1 cellular context compared by ENCODE assay signal in the genomic region with DNA sequence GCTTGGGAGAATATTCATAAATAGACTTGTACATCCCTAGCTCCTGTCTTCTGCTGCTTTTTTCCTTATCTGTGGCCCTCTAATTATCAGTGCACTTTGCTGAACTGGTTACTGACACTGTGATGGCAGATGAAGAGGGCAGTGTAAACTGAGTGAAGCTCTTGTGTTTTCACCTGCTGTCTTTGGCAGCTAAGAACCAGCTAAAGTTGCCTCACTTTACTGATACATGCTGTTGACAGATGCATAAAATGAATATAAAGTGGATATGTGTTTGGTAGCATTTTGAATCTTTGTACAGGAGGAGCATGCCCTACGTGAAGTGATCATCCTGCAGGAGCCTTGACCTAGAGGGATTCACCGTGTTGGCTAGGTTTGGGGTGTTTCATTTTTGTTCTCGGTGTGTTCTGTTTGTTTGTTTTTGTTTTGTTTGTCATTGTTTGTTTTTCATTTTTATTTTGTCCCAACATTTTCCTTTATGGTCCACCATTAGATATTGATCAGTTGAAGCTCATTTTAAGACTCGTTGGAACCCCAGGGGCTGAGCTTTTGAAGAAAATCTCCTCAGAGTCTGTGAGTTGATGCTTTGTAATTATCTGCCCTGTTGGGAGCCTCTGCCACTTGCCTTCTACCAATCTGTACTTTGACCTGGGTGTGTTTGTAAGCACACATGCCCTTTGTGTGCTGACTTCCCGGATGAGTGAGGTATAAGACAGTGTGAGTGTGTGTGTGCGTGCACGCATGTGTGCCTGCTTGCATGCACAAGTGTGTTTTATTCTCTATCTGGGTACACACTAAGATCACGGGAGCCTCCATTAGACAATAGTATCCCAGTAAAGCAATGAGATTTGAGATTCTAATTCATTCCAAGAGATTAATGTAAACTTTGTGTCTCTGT.
TF ChIP-seq lines count a peak whose summit lies in the region.

No MANE protein-coding gene starts in this region.

TF ChIP-seq in HepG2, 621 proteins besides CTCF, POLR2A, EP300 and RAD21 (continued from another document and continues in another):
- no peak for TF ChIP-seq ZNF407 (CRISPR knock-in tag; IDR thresholded peaks at IDR 0.05; ENCODE audit: not compliant biosample characterization)
- TF ChIP-seq NR1H2 (CRISPR knock-in tag; IDR thresholded peaks at IDR 0.05; ENCODE audit: borderline replicate concordance, low read depth), result no peak
- no peak for TF ChIP-seq THAP9 (CRISPR knock-in tag; IDR thresholded peaks at IDR 0.05; ENCODE audit: borderline replicate concordance)
- no peak for TF ChIP-seq SSRP1 (CRISPR knock-in tag; IDR thresholded peaks at IDR 0.05)
- peak; percentile 88 for TF ChIP-seq ZMYM4 (CRISPR knock-in tag; IDR thresholded peaks at IDR 0.05)
- TF ChIP-seq BCL6 (CRISPR knock-in tag; IDR thresholded peaks at IDR 0.05), result peak; percentile 86
- peak; percentile 98 for TF ChIP-seq HOMEZ (CRISPR knock-in tag; IDR thresholded peaks at IDR 0.05; ENCODE audit: low read depth)
- TF ChIP-seq ERF (CRISPR knock-in tag; IDR thresholded peaks at IDR 0.05), result peak; percentile 97
- TF ChIP-seq RNF219 (CRISPR knock-in tag; IDR thresholded peaks at IDR 0.05), result no peak
- TF ChIP-seq ZNF431 (CRISPR knock-in tag; IDR thresholded peaks at IDR 0.05; ENCODE audit: borderline replicate concordance, low read depth), result no peak; the same call in 1 of the 2 replicates
- TF ChIP-seq RBAK (CRISPR knock-in tag; IDR thresholded peaks at IDR 0.05), result no peak
- no peak; the same call in 1 of the 2 replicates for TF ChIP-seq GATA4 (IDR thresholded peaks at IDR 0.05; ENCODE audit: borderline replicate concordance, low read depth)
- no peak for TF ChIP-seq ZNF724P (CRISPR knock-in tag; IDR thresholded peaks at IDR 0.05; ENCODE audit: borderline replicate concordance)
- no peak for TF ChIP-seq CC2D1A (CRISPR knock-in tag; IDR thresholded peaks at IDR 0.05)
- peak; percentile 96 for TF ChIP-seq ZNF12 (CRISPR knock-in tag; IDR thresholded peaks at IDR 0.05)
- TF ChIP-seq ZMAT3 (CRISPR knock-in tag; conservative IDR thresholded peaks at IDR 0.05), result 0 out of 2 replicates have a peak, but pooled peaks have one; percentile 52
- TF ChIP-seq MYNN (CRISPR knock-in tag; IDR thresholded peaks at IDR 0.05; ENCODE audit: low read depth), result no peak
- TF ChIP-seq, protein P1, sequence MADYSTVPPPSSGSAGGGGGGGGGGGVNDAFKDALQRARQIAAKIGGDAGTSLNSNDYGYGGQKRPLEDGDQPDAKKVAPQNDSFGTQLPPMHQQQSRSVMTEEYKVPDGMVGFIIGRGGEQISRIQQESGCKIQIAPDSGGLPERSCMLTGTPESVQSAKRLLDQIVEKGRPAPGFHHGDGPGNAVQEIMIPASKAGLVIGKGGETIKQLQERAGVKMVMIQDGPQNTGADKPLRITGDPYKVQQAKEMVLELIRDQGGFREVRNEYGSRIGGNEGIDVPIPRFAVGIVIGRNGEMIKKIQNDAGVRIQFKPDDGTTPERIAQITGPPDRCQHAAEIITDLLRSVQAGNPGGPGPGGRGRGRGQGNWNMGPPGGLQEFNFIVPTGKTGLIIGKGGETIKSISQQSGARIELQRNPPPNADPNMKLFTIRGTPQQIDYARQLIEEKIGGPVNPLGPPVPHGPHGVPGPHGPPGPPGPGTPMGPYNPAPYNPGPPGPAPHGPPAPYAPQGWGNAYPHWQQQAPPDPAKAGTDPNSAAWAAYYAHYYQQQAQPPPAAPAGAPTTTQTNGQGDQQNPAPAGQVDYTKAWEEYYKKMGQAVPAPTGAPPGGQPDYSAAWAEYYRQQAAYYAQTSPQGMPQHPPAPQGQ (CRISPR knock-in tag; IDR thresholded peaks at IDR 0.05; ENCODE audit: borderline replicate concordance), result 0 out of 2 replicates have a peak, but pooled peaks have one; percentile 95
- TF ChIP-seq ZNF34 (CRISPR knock-in tag; IDR thresholded peaks at IDR 0.05; ENCODE audit: borderline replicate concordance), result no peak
- TF ChIP-seq ETV6 (CRISPR knock-in tag; conservative IDR thresholded peaks at IDR 0.05), result 0 out of 2 replicates have a peak, but pooled peaks have one; percentile 54
- TF ChIP-seq MXD4 (CRISPR knock-in tag; IDR thresholded peaks at IDR 0.05), result peak; percentile 75
- peak; percentile 13; the same call in 1 of the 2 replicates for TF ChIP-seq ZBTB49 (CRISPR knock-in tag; IDR thresholded peaks at IDR 0.05; ENCODE audit: borderline replicate concordance)
- TF ChIP-seq KAT2B (IDR thresholded peaks at IDR 0.05; ENCODE audit: borderline replicate concordance, low read depth, low read length), result no peak
- no peak for TF ChIP-seq DBP (CRISPR knock-in tag; IDR thresholded peaks at IDR 0.05; ENCODE audit: not compliant biosample characterization)
